ENCODE assay signal across 1 cellular context in the genomic region with DNA sequence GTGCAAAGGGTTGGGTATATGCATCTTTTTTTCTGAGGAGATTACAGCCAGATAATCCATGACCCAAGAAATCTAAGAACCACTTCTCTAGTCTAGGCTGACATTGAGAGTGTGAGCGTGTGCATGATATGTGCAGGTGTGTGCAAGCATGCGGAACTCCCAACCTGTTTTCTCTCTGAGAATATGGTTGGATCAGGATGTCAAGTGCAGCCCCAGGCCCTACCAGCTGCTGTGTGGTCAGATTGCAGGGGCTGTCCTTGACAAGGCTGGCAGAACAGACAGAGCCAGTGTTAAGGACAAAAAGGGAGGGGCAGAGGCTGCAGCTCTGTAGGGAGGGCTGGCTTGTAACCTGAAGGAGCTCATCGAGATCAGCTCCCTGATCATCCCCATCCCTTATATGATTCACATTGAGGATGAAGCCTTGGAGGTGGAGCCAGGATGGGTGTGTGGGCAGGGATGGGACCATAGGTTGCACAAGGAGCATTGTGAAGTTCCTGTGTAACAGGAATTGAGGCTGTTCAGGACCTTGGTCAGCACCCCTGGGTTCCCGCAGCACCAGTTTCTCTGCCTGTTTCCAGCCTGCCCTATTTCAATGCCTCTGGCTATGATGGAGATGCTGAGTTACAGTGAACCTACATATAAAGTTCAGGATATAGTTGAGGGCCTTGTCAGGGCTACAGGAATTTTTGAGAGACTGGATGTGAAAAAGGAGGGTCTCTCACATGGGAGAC.
A peak's percentile ranks its signal among the peaks of the same experiment; 100 is the strongest.
TF ChIP-seq lines count a peak whose summit lies in the region.

No MANE protein-coding gene starts in this region.

TF ChIP-seq in HEK293, 187 proteins besides CTCF, POLR2A, EP300 and RAD21 (continued from another document):
- TF ChIP-seq ZNF639 (tag by site-specific recombination; IDR thresholded peaks at IDR 0.05), result no peak
- TF ChIP-seq ZNF529 (tag by site-specific recombination; IDR thresholded peaks at IDR 0.05; ENCODE audit: insufficient replicate concordance), result no peak
- TF ChIP-seq ZNF654 (tag by site-specific recombination; IDR thresholded peaks at IDR 0.05; ENCODE audit: low read depth), result no peak
- TF ChIP-seq ZNF626 (tag by site-specific recombination; IDR thresholded peaks at IDR 0.05), result no peak
- TF ChIP-seq, protein P1, sequence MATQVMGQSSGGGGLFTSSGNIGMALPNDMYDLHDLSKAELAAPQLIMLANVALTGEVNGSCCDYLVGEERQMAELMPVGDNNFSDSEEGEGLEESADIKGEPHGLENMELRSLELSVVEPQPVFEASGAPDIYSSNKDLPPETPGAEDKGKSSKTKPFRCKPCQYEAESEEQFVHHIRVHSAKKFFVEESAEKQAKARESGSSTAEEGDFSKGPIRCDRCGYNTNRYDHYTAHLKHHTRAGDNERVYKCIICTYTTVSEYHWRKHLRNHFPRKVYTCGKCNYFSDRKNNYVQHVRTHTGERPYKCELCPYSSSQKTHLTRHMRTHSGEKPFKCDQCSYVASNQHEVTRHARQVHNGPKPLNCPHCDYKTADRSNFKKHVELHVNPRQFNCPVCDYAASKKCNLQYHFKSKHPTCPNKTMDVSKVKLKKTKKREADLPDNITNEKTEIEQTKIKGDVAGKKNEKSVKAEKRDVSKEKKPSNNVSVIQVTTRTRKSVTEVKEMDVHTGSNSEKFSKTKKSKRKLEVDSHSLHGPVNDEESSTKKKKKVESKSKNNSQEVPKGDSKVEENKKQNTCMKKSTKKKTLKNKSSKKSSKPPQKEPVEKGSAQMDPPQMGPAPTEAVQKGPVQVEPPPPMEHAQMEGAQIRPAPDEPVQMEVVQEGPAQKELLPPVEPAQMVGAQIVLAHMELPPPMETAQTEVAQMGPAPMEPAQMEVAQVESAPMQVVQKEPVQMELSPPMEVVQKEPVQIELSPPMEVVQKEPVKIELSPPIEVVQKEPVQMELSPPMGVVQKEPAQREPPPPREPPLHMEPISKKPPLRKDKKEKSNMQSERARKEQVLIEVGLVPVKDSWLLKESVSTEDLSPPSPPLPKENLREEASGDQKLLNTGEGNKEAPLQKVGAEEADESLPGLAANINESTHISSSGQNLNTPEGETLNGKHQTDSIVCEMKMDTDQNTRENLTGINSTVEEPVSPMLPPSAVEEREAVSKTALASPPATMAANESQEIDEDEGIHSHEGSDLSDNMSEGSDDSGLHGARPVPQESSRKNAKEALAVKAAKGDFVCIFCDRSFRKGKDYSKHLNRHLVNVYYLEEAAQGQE (tag by site-specific recombination; IDR thresholded peaks at IDR 0.05), result peak; percentile 98
- no peak for TF ChIP-seq ZNF2 (tag by site-specific recombination; IDR thresholded peaks at IDR 0.05)
- TF ChIP-seq ZNF184 (tag by site-specific recombination; IDR thresholded peaks at IDR 0.05), result no peak
- 0 out of 2 replicates have a peak, but pooled peaks have one; percentile 25 for TF ChIP-seq KLF17 (tag by site-specific recombination; IDR thresholded peaks at IDR 0.05)
TF ChIP-seq in HEK293: peak in this region for 3.
